In the genomic region with DNA sequence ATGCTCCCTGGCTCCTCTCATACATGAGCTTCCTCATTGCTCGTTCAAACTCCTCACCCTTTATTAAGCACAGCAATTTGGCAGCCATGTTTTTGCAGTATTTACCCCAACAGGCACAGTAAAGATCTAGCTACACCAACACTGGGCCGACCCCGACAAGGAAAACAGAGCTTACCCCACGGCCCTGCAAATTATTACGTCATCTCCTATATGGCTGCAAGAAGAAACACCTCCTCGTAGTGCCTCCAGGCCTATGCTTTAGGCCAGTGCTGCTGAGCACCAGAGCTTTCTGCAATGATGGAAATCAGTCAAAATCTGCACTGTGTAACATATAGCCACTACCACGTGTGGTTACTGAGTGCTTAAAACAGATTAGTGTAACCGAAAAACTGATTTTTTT, we compare ENCODE assay signal across 2 cellular contexts.
TF ChIP-seq lines count a peak whose summit lies in the region.

No MANE protein-coding gene starts in this region.

TF ChIP-seq in HepG2, 621 proteins besides CTCF, POLR2A, EP300 and RAD21:
- TF ChIP-seq CREB1 (IDR thresholded peaks at IDR 0.05) (peak; percentile 80), CREB1 (CRISPR knock-in tag; IDR thresholded peaks at IDR 0.05) (no peak), CEBPB (IDR thresholded peaks at IDR 0.05; ENCODE audit: borderline replicate concordance, low read depth, low read length) (peak; percentile 58; the same call in 1 of the 2 replicates), ATF7 (IDR thresholded peaks at IDR 0.05) (peak; percentile 98), ATF7 (CRISPR knock-in tag; IDR thresholded peaks at IDR 0.05) (no peak)
- TF ChIP-seq, protein P1, sequence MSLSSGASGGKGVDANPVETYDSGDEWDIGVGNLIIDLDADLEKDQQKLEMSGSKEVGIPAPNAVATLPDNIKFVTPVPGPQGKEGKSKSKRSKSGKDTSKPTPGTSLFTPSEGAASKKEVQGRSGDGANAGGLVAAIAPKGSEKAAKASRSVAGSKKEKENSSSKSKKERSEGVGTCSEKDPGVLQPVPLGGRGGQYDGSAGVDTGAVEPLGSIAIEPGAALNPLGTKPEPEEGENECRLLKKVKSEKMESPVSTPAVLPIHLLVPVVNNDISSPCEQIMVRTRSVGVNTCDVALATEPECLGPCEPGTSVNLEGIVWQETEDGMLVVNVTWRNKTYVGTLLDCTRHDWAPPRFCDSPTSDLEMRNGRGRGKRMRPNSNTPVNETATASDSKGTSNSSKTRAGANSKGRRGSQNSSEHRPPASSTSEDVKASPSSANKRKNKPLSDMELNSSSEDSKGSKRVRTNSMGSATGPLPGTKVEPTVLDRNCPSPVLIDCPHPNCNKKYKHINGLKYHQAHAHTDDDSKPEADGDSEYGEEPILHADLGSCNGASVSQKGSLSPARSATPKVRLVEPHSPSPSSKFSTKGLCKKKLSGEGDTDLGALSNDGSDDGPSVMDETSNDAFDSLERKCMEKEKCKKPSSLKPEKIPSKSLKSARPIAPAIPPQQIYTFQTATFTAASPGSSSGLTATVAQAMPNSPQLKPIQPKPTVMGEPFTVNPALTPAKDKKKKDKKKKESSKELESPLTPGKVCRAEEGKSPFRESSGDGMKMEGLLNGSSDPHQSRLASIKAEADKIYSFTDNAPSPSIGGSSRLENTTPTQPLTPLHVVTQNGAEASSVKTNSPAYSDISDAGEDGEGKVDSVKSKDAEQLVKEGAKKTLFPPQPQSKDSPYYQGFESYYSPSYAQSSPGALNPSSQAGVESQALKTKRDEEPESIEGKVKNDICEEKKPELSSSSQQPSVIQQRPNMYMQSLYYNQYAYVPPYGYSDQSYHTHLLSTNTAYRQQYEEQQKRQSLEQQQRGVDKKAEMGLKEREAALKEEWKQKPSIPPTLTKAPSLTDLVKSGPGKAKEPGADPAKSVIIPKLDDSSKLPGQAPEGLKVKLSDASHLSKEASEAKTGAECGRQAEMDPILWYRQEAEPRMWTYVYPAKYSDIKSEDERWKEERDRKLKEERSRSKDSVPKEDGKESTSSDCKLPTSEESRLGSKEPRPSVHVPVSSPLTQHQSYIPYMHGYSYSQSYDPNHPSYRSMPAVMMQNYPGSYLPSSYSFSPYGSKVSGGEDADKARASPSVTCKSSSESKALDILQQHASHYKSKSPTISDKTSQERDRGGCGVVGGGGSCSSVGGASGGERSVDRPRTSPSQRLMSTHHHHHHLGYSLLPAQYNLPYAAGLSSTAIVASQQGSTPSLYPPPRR (CRISPR knock-in tag; IDR thresholded peaks at IDR 0.05; ENCODE audit: borderline replicate concordance), result no peak
TF ChIP-seq in HepG2: peak in this region for 3.

TF ChIP-seq in GM12878, 131 proteins besides CTCF, POLR2A, EP300 and RAD21:
- 0 out of 2 replicates have a peak, but pooled peaks have one; percentile 15 for TF ChIP-seq ATF7 (IDR thresholded peaks at IDR 0.05; ENCODE audit: low read depth)
- TF ChIP-seq, protein P2, sequence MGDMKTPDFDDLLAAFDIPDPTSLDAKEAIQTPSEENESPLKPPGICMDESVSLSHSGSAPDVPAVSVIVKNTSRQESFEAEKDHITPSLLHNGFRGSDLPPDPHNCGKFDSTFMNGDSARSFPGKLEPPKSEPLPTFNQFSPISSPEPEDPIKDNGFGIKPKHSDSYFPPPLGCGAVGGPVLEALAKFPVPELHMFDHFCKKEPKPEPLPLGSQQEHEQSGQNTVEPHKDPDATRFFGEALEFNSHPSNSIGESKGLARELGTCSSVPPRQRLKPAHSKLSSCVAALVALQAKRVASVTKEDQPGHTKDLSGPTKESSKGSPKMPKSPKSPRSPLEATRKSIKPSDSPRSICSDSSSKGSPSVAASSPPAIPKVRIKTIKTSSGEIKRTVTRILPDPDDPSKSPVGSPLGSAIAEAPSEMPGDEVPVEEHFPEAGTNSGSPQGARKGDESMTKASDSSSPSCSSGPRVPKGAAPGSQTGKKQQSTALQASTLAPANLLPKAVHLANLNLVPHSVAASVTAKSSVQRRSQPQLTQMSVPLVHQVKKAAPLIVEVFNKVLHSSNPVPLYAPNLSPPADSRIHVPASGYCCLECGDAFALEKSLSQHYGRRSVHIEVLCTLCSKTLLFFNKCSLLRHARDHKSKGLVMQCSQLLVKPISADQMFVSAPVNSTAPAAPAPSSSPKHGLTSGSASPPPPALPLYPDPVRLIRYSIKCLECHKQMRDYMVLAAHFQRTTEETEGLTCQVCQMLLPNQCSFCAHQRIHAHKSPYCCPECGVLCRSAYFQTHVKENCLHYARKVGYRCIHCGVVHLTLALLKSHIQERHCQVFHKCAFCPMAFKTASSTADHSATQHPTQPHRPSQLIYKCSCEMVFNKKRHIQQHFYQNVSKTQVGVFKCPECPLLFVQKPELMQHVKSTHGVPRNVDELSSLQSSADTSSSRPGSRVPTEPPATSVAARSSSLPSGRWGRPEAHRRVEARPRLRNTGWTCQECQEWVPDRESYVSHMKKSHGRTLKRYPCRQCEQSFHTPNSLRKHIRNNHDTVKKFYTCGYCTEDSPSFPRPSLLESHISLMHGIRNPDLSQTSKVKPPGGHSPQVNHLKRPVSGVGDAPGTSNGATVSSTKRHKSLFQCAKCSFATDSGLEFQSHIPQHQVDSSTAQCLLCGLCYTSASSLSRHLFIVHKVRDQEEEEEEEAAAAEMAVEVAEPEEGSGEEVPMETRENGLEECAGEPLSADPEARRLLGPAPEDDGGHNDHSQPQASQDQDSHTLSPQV (IDR thresholded peaks at IDR 0.05), result no peak
